In genomic region chr2:226797289-226797988, GRCh38 we compare ENCODE assay signal across 9 cellular contexts. TPM values are rescaled to one million over a fixed set of nuclear protein-coding genes. Genes with fewer than 3 reads are reported as not detected.
A peak's percentile ranks its signal among the peaks of the same experiment; 100 is the strongest.
DNase-seq lines count a peak whose midpoint lies in the region; ATAC-seq and TF ChIP-seq lines count a peak whose summit lies in the region.
"Had no signal": no experiment of that assay in that cellular context is flagged by ENCODE, and none has a peak within 500 bp of the region (broad histone marks: within the 10 kb centered on the region; RNA-seq: fewer than 3 reads in every experiment).

No MANE protein-coding gene starts in this region.

- TF ChIP-seq RAD21 in liver (IDR thresholded peaks at IDR 0.05): no peak

- intact Hi-C loops in body of pancreas (cut with DNase I): no loop called here
- intact Hi-C loops in tibial artery (cut with DNase I; ENCODE audit: low total_unique reads): loop anchor here (10.0 kb wide), 1 partner anchor 323 kb away; no protein-coding TSS in a partner anchor

- H3K9ac ChIP-seq in liver (ENCODE audit: low read depth in 1 of 2, low read length in 2 of 2): peak overlapping the region; percentile 30 to 47

- ATAC-seq in activated CD4-positive, CD25-positive, alpha-beta regulatory T cell treated with anti-CD3 and anti-CD28 coated beads, Interleukin-2, amount 50 U/mL, for 24 hours: no peak
- ATAC-seq in body of pancreas: no peak
- ATAC-seq in HG03196 (IDR thresholded peaks at IDR 0.05; ENCODE audit: unreplicated experiment): no peak

- H3K27ac ChIP-seq in body of pancreas (no peak overlapping the region), liver (ENCODE audit: low read depth in 1 of 2, low read length in 2 of 2) (peak overlapping the region; percentile 95 to 99), tibial artery (peak overlapping the region; percentile 88 to 97)

- TF ChIP-seq CTCF in body of pancreas (IDR thresholded peaks at IDR 0.05) (no peak), liver (IDR thresholded peaks at IDR 0.05; ENCODE audit: low read depth, low read length, missing input control) (no peak), tibial artery (IDR thresholded peaks at IDR 0.05) (no peak)

- H3K4me3 ChIP-seq in body of pancreas (no peak overlapping the region), liver (ENCODE audit: low read depth in 1 of 3, low read length in 3 of 3) (peak overlapping the region; percentile 61 to 91 (median 79)), tibial artery (peak overlapping the region; percentile 85 to 92)

- peak; percentile 32 for DNase-seq in activated CD4-positive, CD25-positive, alpha-beta regulatory T cell treated with anti-CD3 and anti-CD28 coated beads, Interleukin-2, amount 50 U/mL, for 72 hours
- DNase-seq in body of pancreas (peak in 3 of 4 donors; percentile 19 to 25 (median 23)), tibial artery (peak in 1 of 2 donors; percentile 66), nucleus accumbens (lab: John Stamatoyannopoulos, UW) (no peak), HuH-7.5 (ENCODE audit: low spot score) (no peak)
- DNase-seq: AML-193 had no signal

- H3K27me3 ChIP-seq in body of pancreas (no peaks in the 10 kb centered on the region), liver (ENCODE audit: control insufficient read depth in 4 of 4, insufficient read depth in 4 of 4, low read length in 3 of 4) (no peaks in the 10 kb centered on the region), tibial artery (no peaks in the 10 kb centered on the region)

- 94 to 97% methylated on average over 34 to 39 of the region's 50 CpGs for WGBS in body of pancreas, 2 donors
- 39% methylated on average over 50 of the region's 50 CpGs for WGBS in liver

- H3K36me3 ChIP-seq in body of pancreas (replicated peaks in 1 of 2; ENCODE audit: insufficient read depth in 1 of 2, low read depth in 2 of 2) (no peaks in the 10 kb centered on the region), liver (ENCODE audit: control insufficient read depth in 4 of 4, insufficient read depth in 3 of 4, low read depth in 1 of 4, low read length in 3 of 4) (no peaks in the 10 kb centered on the region), tibial artery (peaks cover 0 to 28% (median 19%) of the 10 kb centered on the region in 3 donors)

- TF ChIP-seq POLR2A in body of pancreas (IDR thresholded peaks at IDR 0.05): no peak

- H3K4me1 ChIP-seq in body of pancreas (peaks cover 83% of the 10 kb centered on the region), liver (ENCODE audit: control insufficient read depth in 4 of 4, insufficient read depth in 4 of 4, low read length in 3 of 4) (peaks cover 2 to 65% (median 37%) of the 10 kb centered on the region in 4 donors), tibial artery (peaks cover 0 to 77% (median 50%) of the 10 kb centered on the region in 4 donors)

- H3K9me3 ChIP-seq in body of pancreas: no peaks in the 10 kb centered on the region
- H3K9me3 ChIP-seq in liver (ENCODE audit: control insufficient read depth in 4 of 4, low read length in 3 of 4): no peaks in the 10 kb centered on the region
- H3K9me3 ChIP-seq in tibial artery: no peaks in the 10 kb centered on the region

TF ChIP-seq in liver, 16 proteins besides CTCF, POLR2A, EP300 and RAD21:
- peak; percentile 43 for TF ChIP-seq YY1 (IDR thresholded peaks at IDR 0.05)
- TF ChIP-seq GABPA (IDR thresholded peaks at IDR 0.05 in 1 of 2, conservative IDR thresholded peaks at IDR 0.05 in 1 of 2): no peak

RNA-seq across cellular contexts. Expression of gene IRS1, which starts 2.2 kb away (rescaled TPM):
- total RNA-seq in body of pancreas (1 to 10 TPM; 8.2 to 9.6 TPM), liver (10 to 100 TPM in 1 of 2 donors, 1 to 10 TPM in 1; 8.3 to 11.6 TPM)
- 1 to 10 TPM; 7.4 to 8.9 TPM for polyA plus RNA-seq in liver

RNA-seq across cellular contexts. Expression of gene RHBDD1, which starts 38.4 kb away (rescaled TPM):
- total RNA-seq in body of pancreas: 1 to 10 TPM; 7.9 to 9.9 TPM
- total RNA-seq in liver: 10 to 100 TPM; 22.6 to 45.8 TPM
- 1 to 10 TPM; 8.5 to 9.6 TPM for polyA plus RNA-seq in liver

Comparison
In these comparisons a context has a peak if more than half of its experiments do, and no peak if none do; other contexts are left out.
1. DNase-seq: peak in activated CD4-positive, CD25-positive, alpha-beta regulatory T cell treated with anti-CD3 and anti-CD28 coated beads, Interleukin-2, amount 50 U/mL, for 72 hours (single experiment) and body of pancreas (3 of 4); none in nucleus accumbens (0 of 56) and HuH-7.5 (single experiment).
2. H3K27ac ChIP-seq: peak in liver (2 of 2) and tibial artery (2 of 2); none in body of pancreas (0 of 4).
3. H3K4me3 ChIP-seq: peak in liver (3 of 3) and tibial artery (2 of 2); none in body of pancreas (0 of 2).